13 cellular contexts compared by ENCODE assay signal in genomic region chr7:25847331-25848070, GRCh38.
DNase-seq lines count a peak whose midpoint lies in the region; ATAC-seq, FAIRE-seq and TF ChIP-seq lines count a peak whose summit lies in the region.
"Had no signal": no experiment of that assay in that cellular context is flagged by ENCODE, and none has a peak within 500 bp of the region (broad histone marks: within the 10 kb centered on the region; RNA-seq: fewer than 3 reads in every experiment).

No MANE protein-coding gene starts in this region.

- H3K27ac ChIP-seq in cardiac muscle cell (peak overlapping the region; percentile 49), endothelial cell of umbilical vein (ENCODE audit: insufficient read depth, low read depth, low read length) (no peak overlapping the region), uterus (peak overlapping the region; percentile 97)
- H3K27ac ChIP-seq: epithelial cell of prostate had no signal

- no peak overlapping the region for H3K9ac ChIP-seq in endothelial cell of umbilical vein (replicated peaks; ENCODE audit: extremely low read depth, insufficient read depth, low read length)

- H3K9me3 Mint-ChIP-seq in neural crest cell: no peaks in the 10 kb centered on the region

- no peak overlapping the region for H3K4me3 ChIP-seq in cardiac muscle cell
- no peak overlapping the region for H3K4me3 ChIP-seq in endothelial cell of umbilical vein (replicated peaks in 1 of 3; ENCODE audit: insufficient read depth in 1 of 3, low read depth in 1 of 3, low read length in 3 of 3)
- H3K4me3 ChIP-seq in uterus: no peak overlapping the region

- H3K79me2 ChIP-seq in endothelial cell of umbilical vein (ENCODE audit: control insufficient read depth, insufficient read depth, low read length): no peaks in the 10 kb centered on the region

- no peaks in the 10 kb centered on the region for H3K9me1 ChIP-seq in endothelial cell of umbilical vein (replicated peaks; ENCODE audit: control insufficient read depth, extremely low read depth, insufficient read depth, low read length)

- H3K27me3 ChIP-seq in cardiac muscle cell (no peaks in the 10 kb centered on the region), endothelial cell of umbilical vein (ENCODE audit: control insufficient read depth in 2 of 2, insufficient read depth in 2 of 2, low read length in 2 of 2) (no peaks in the 10 kb centered on the region), uterus (no peaks in the 10 kb centered on the region)

- H3K9me3 ChIP-seq in cardiac muscle cell (ENCODE audit: low read depth) (no peaks in the 10 kb centered on the region), endothelial cell of umbilical vein (replicated peaks; ENCODE audit: control insufficient read depth, insufficient read depth, low read length) (no peaks in the 10 kb centered on the region), uterus (no peaks in the 10 kb centered on the region)

- no peaks in the 10 kb centered on the region for H4K20me1 ChIP-seq in endothelial cell of umbilical vein (replicated peaks; ENCODE audit: control insufficient read depth, extremely low read depth, insufficient read depth, low read length)

- dilution Hi-C loops in endothelial cell of umbilical vein (cut with MboI; ENCODE audit: extremely low pct_ligation_motif_present, low sequenced_read_pairs): no loop called here

- ATAC-seq in Right ventricle myocardium inferior (no peak), HG02981 (IDR thresholded peaks at IDR 0.05; ENCODE audit: unreplicated experiment) (no peak)
- ATAC-seq: activated CD4-positive, CD25-positive, alpha-beta regulatory T cell treated with anti-CD3 and anti-CD28 coated beads, Interleukin-2, amount 50 U/mL, for 24 hours; stimulated activated naive CD8-positive, alpha-beta T cell treated with anti-CD3 and anti-CD28 coated beads, Interleukin-15, Interleukin-2, amounts not matched to agents 100 U/mL and 50 U/mL, for 24 hours had no signal

- no peak for TF ChIP-seq POLR2A in endothelial cell of umbilical vein (IDR thresholded peaks at IDR 0.05; ENCODE audit: low read depth, low read length)
- TF ChIP-seq POLR2A in uterus (IDR thresholded peaks at IDR 0.05): no peak

- no peak for FAIRE-seq in endothelial cell of umbilical vein (lab: Jason Lieb, UNC)
- FAIRE-seq: A204.1 had no signal

- H3K36me3 ChIP-seq in cardiac muscle cell: no peaks in the 10 kb centered on the region
- no peaks in the 10 kb centered on the region for H3K36me3 ChIP-seq in endothelial cell of umbilical vein (ENCODE audit: control insufficient read depth in 2 of 2, extremely low read depth in 1 of 2, insufficient read depth in 2 of 2, low read length in 2 of 2)
- H3K36me3 ChIP-seq in uterus: no peaks in the 10 kb centered on the region

- H3K4me2 ChIP-seq in endothelial cell of umbilical vein (ENCODE audit: insufficient read depth, low read length): no peak overlapping the region

- CTCF ChIA-PET in endothelial cell of umbilical vein (lab: Charles Lee): interaction anchor here (0.7 to 1.2 kb wide), 3 partner anchors 12 to 518 kb away, joined by 3 to 4 read pairs (median 3); no protein-coding TSS in a partner anchor

- peak in 1 of 2 donors; percentile 56 for DNase-seq in cardiac muscle cell (ENCODE audit: low read depth in 1 of 2, low spot score in 1 of 2)
- DNase-seq in Right ventricle myocardium inferior (ENCODE audit: missing footprints): no peak
- peak; percentile 56 for DNase-seq in endothelial cell of umbilical vein (ENCODE audit: low read depth, low spot score)
- no peak for DNase-seq in neural crest cell (ENCODE audit: low read depth, low spot score)
- DNase-seq in uterus: no peak
- no peak for DNase-seq in retina
- DNase-seq in anterior cingulate cortex (lab: John Stamatoyannopoulos, UW): no peak
- DNase-seq: activated effector memory CD4-positive, alpha-beta T cell treated with anti-CD3 and anti-CD28 coated beads, Interleukin-2, amount 50 U/mL, for 16 hours; stimulated activated naive CD8-positive, alpha-beta T cell treated with anti-CD3 and anti-CD28 coated beads, Interleukin-15, Interleukin-2, amounts not matched to agents 100 U/mL and 50 U/mL, for 24 hours had no signal

- peaks cover 65% of the 10 kb centered on the region for H3K4me1 Mint-ChIP-seq in neural crest cell

- POLR2A ChIA-PET in endothelial cell of umbilical vein (lab: Charles Lee): no interaction called here

- H3K36me3 Mint-ChIP-seq in neural crest cell (ENCODE audit: low read depth): no peaks in the 10 kb centered on the region

- TF ChIP-seq CTCF in cardiac muscle cell (IDR thresholded peaks at IDR 0.05; ENCODE audit: low read depth, low read length) (no peak), endothelial cell of umbilical vein (IDR thresholded peaks at IDR 0.05; ENCODE audit: extremely low read depth in 1 of 2, insufficient read depth in 1 of 2, low read depth in 1 of 2, low read length in 2 of 2) (no peak), neural crest cell (conservative IDR thresholded peaks at IDR 0.05) (no peak), uterus (IDR thresholded peaks at IDR 0.05) (no peak)

- intact Hi-C loops in Right ventricle myocardium inferior (cut with DNase I) (no loop called here), endothelial cell of umbilical vein (cut with micrococcal nuclease) (loop anchor here (2.0 kb wide), 1 partner anchor 15 kb away; no protein-coding TSS in a partner anchor), uterus (cut with DNase I; ENCODE audit: low total_unique reads) (no loop called here)

- peak overlapping the region; percentile 38 for H3K4me3 Mint-ChIP-seq in neural crest cell

- H3K27me3 Mint-ChIP-seq in neural crest cell (ENCODE audit: low read depth): peaks cover 2% of the 10 kb centered on the region

- H3K4me1 ChIP-seq in cardiac muscle cell (ENCODE audit: low read depth) (peaks cover 50% of the 10 kb centered on the region), endothelial cell of umbilical vein (ENCODE audit: control insufficient read depth, extremely low read depth, insufficient read depth, low read length) (peaks cover 19% of the 10 kb centered on the region), uterus (peaks cover 33 to 57% of the 10 kb centered on the region in 2 donors)

- no TSS peak for BruUV-seq in endothelial cell of umbilical vein (replicated peaks; lab: Mats Ljungman, UMichigan)

- H3K27ac Mint-ChIP-seq in neural crest cell (ENCODE audit: unreplicated experiment): peak overlapping the region; percentile 38

- H2AFZ ChIP-seq in endothelial cell of umbilical vein (ENCODE audit: low read depth, low read length): no peak overlapping the region

TF ChIP-seq in endothelial cell of umbilical vein, 7 proteins besides CTCF, POLR2A, EP300 and RAD21:
- peak; percentile 46 for TF ChIP-seq GATA2 (IDR thresholded peaks at IDR 0.05; ENCODE audit: insufficient read depth, insufficient read length, low read depth, low read length)
- no peak for TF ChIP-seq POLR2AphosphoS5 (IDR thresholded peaks at IDR 0.05; ENCODE audit: insufficient read depth, low read depth, low read length)
